Comparison of ENCODE assay signal across 1 cellular context in genomic region chr20:18639501-18639979, GRCh38.
A peak's percentile ranks its signal among the peaks of the same experiment; 100 is the strongest.
TF ChIP-seq lines count a peak whose summit lies in the region.

No MANE protein-coding gene starts in this region.

TF ChIP-seq in GM12878, 131 proteins besides CTCF, POLR2A, EP300 and RAD21 (continued from another document):
- TF ChIP-seq BCL3 (IDR thresholded peaks at IDR 0.05; ENCODE audit: borderline replicate concordance, insufficient read depth, low read depth, low read length, poor library complexity, severe bottlenecking) = no peak
- TF ChIP-seq CEBPB (IDR thresholded peaks at IDR 0.05; ENCODE audit: borderline replicate concordance in 1 of 2, low read depth in 2 of 2, low read length in 2 of 2) = no peak
- TF ChIP-seq TAF1 (IDR thresholded peaks at IDR 0.05; ENCODE audit: borderline replicate concordance, low read depth, low read length) = no peak
- TF ChIP-seq JUNB (IDR thresholded peaks at IDR 0.05) = peak; percentile 24; the same call in 1 of the 2 replicates
- no peak for TF ChIP-seq SP1 (IDR thresholded peaks at IDR 0.05; ENCODE audit: low read depth, low read length)
- no peak for TF ChIP-seq FOS (IDR thresholded peaks at IDR 0.05; ENCODE audit: borderline replicate concordance, extremely low read depth, insufficient read length)
